1 cellular context compared by ENCODE assay signal in genomic region chr9:127244609-127245601, GRCh38.
TF ChIP-seq lines count a peak whose summit lies in the region.

No MANE protein-coding gene starts in this region.

TF ChIP-seq in WTC11, 78 proteins besides CTCF, POLR2A, EP300 and RAD21 (continued from another document):
- TF ChIP-seq CDX4 (CRISPR knock-in tag; IDR thresholded peaks at IDR 0.05; ENCODE audit: borderline replicate concordance) (no peak), E2F4 (CRISPR knock-in tag; IDR thresholded peaks at IDR 0.05; ENCODE audit: borderline replicate concordance, low read depth) (no peak), ATF3 (CRISPR knock-in tag; conservative IDR thresholded peaks at IDR 0.05) (no peak), ZMAT4 (CRISPR knock-in tag; IDR thresholded peaks at IDR 0.05) (no peak), RELA (CRISPR knock-in tag; IDR thresholded peaks at IDR 0.05; ENCODE audit: borderline replicate concordance) (no peak), IRF1 (CRISPR knock-in tag; IDR thresholded peaks at IDR 0.05) (no peak), ZNF423 (CRISPR knock-in tag; IDR thresholded peaks at IDR 0.05) (no peak), SMAD4 (CRISPR knock-in tag; IDR thresholded peaks at IDR 0.05) (no peak), ATF6 (CRISPR knock-in tag; IDR thresholded peaks at IDR 0.05) (no peak), FOXP4 (CRISPR knock-in tag; IDR thresholded peaks at IDR 0.05) (0 out of 2 replicates have a peak, but pooled peaks have one; percentile 24), ETV6 (CRISPR knock-in tag; IDR thresholded peaks at IDR 0.05) (peak; percentile 68; the same call in 1 of the 2 replicates), CREM (CRISPR knock-in tag; IDR thresholded peaks at IDR 0.05) (peak; percentile 89), ELF4 (CRISPR knock-in tag; IDR thresholded peaks at IDR 0.05; ENCODE audit: low read depth) (no peak), PRRX2 (CRISPR knock-in tag; IDR thresholded peaks at IDR 0.05) (0 out of 2 replicates have a peak, but pooled peaks have one; percentile 70), NFATC4 (CRISPR knock-in tag; IDR thresholded peaks at IDR 0.05) (no peak), IRF2 (CRISPR knock-in tag; IDR thresholded peaks at IDR 0.05; ENCODE audit: borderline replicate concordance, low read depth) (no peak), TCF7 (CRISPR knock-in tag; IDR thresholded peaks at IDR 0.05; ENCODE audit: low read depth) (no peak), ZNF416 (CRISPR knock-in tag; IDR thresholded peaks at IDR 0.05) (0 out of 2 replicates have a peak, but pooled peaks have one; percentile 37), NFYB (CRISPR knock-in tag; conservative IDR thresholded peaks at IDR 0.05; ENCODE audit: low read depth) (peak; percentile 83), NFE2L1 (CRISPR knock-in tag; IDR thresholded peaks at IDR 0.05) (no peak), TEAD1 (CRISPR knock-in tag; IDR thresholded peaks at IDR 0.05) (no peak), FOXJ3 (CRISPR knock-in tag; IDR thresholded peaks at IDR 0.05; ENCODE audit: borderline replicate concordance) (no peak)
